In the genomic region with DNA sequence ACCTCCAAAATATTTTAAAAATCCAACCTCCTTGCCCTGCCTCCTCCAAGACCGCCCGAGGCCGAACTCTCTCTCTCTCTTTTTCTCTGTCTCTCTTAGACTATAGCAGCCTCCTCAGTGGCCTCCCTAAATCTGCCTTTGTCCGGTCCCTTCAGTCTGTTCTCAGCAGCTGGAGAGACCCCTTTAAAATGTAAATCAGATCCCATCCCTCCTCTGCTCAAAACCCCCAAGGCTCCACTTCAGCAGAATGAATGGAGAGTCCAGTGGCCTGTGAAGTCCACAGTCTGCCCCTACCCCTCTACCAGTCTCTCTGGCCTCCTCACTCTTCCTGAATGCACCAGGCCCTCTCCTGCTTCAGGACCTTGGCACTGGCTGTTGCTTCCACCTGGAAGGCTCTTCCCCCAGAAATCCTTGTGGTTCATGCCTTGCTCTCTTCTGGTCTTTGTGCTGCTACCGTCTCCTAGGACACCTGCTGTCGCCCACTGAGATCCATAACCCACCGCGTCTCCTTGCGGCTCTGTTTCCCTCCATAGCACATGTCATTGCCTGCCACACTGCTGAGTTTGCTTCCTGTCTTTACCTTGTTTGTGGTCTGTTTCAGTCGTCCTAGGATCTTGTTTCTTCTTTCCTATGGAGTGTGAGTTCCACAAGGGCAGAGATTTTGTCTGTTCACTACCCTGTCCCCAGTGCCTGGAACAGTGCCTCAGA, we compare ENCODE assay signal across 23 cellular contexts. TPM values are rescaled to one million over a fixed set of nuclear protein-coding genes. Genes with fewer than 3 reads are reported as not detected.
A peak's percentile ranks its signal among the peaks of the same experiment; 100 is the strongest.
DNase-seq lines count a peak whose midpoint lies in the region; FAIRE-seq and TF ChIP-seq lines count a peak whose summit lies in the region.
"Had no signal": no experiment of that assay in that cellular context is flagged by ENCODE, and none has a peak within 500 bp of the region (broad histone marks: within the 10 kb centered on the region; RNA-seq: fewer than 3 reads in every experiment).

No MANE protein-coding gene starts in this region.

- no peak overlapping the region for H3T11ph ChIP-seq in H9 (ENCODE audit: low read length)

- H3K27ac ChIP-seq in H9 (ENCODE audit: insufficient read length, low read depth, low read length) (no peak overlapping the region), H1 (ENCODE audit: low read depth, low read length) (no peak overlapping the region)
- H3K27ac ChIP-seq: 22Rv1, HL-60, Peyer's patch, SJSA1 had no signal

- H3K4me3 Mint-ChIP-seq in H9 = no peak overlapping the region; a peak in 1 of 5 replicates
- peak overlapping the region; percentile 16 for H3K4me3 Mint-ChIP-seq in neural crest cell
- no peak overlapping the region for H3K4me3 Mint-ChIP-seq in activated CD4-positive, alpha-beta T cell treated with anti-CD3 and anti-CD28 coated beads, Interleukin-2, amount 10 ng/mL, durations not matched to agents 24 days and 14 days

- H2BK15ac ChIP-seq in H9 (ENCODE audit: low read depth, low read length) (no peak overlapping the region), H1 (ENCODE audit: low read length) (peak overlapping the region; percentile 97; the same call in 1 of the 2 replicates)

- WGBS in H9 (ENCODE audit: extremely low coverage, insufficient read length, low lambda C conversion rate) = no CpG with 5 or more reads among the region's 10 CpGs
- 79% methylated on average over 10 of the region's 10 CpGs; no CpG with 5 or more reads in 1 of the 2 experiments for WGBS in H1 (ENCODE audit: extremely low coverage in 1 of 2, insufficient coverage in 1 of 2, insufficient read length in 1 of 2, insufficient replicate concordance in 2 of 2, low coverage in 1 of 2, low lambda C conversion rate in 2 of 2, missing lambda C conversion rate in 1 of 2), 2 experiments

- H3K27ac Mint-ChIP-seq in H9 (peak overlapping the region; percentile 9 to 79 (median 25); a peak in 6 of 7 replicates), neural crest cell (ENCODE audit: unreplicated experiment) (peak overlapping the region; percentile 65)
- H3K27ac Mint-ChIP-seq in activated CD4-positive, alpha-beta T cell treated with anti-CD3 and anti-CD28 coated beads, Interleukin-2, amount 10 ng/mL, durations not matched to agents 24 days and 14 days = no peak overlapping the region
- H3K27ac Mint-ChIP-seq: IgD-negative memory B cell had no signal

- H3K79me2 ChIP-seq in H9 (ENCODE audit: insufficient read depth, low read length) = no peaks in the 10 kb centered on the region
- no peaks in the 10 kb centered on the region for H3K79me2 ChIP-seq in H1 (ENCODE audit: control insufficient read depth in 1 of 2, insufficient read depth in 2 of 2, low read length in 2 of 2)

- POLR2A ChIA-PET in H1 (lab: Charles Lee; ENCODE audit: partially characterized antibody) = interaction anchor here (0.7 to 2.2 kb wide), 4 partner anchors 13 to 87 kb away, joined by 3 to 6 read pairs (median 4); no protein-coding TSS in a partner anchor

- H3K9ac ChIP-seq in H9 (ENCODE audit: extremely low read depth, insufficient read length, low read length) = no peak overlapping the region
- H3K9ac ChIP-seq in H1 (replicated peaks in 1 of 4; ENCODE audit: extremely low read depth in 1 of 4, low read depth in 3 of 4, low read length in 3 of 4) = no peak overlapping the region

- no peak for TF ChIP-seq POLR2A in H1 (IDR thresholded peaks at IDR 0.05; ENCODE audit: control extremely low read depth in 1 of 2, low read depth in 2 of 2, low read length in 2 of 2)

- H3K14ac ChIP-seq in H9 (ENCODE audit: insufficient read depth, low read length) (no peak overlapping the region), H1 (ENCODE audit: insufficient read length) (no peak overlapping the region)

- H3K4me3 ChIP-seq in H1 (ENCODE audit: extremely low read depth in 1 of 4, insufficient read depth in 2 of 4, low read depth in 3 of 4, low read length in 4 of 4) = no peak overlapping the region
- no peak overlapping the region for H3K4me3 ChIP-seq in H7 (ENCODE audit: insufficient read depth, low read depth, low read length)
- H3K4me3 ChIP-seq: MG63, Peyer's patch, SJSA1 had no signal

- H3K27me3 ChIP-seq in H9 (ENCODE audit: insufficient read depth, low read length) = 0 out of 2 replicates have a peak, but pooled peaks cover 3% of the 10 kb centered on the region
- H3K27me3 ChIP-seq in H1 (replicated peaks in 1 of 4; ENCODE audit: control insufficient read depth in 3 of 4, extremely low read depth in 1 of 4, insufficient read depth in 3 of 4, low read length in 3 of 4) = peaks cover 0 to 3% (median 1%) of the 10 kb centered on the region in 4 experiments; a peak in 2 of 7 replicates
- no peaks in the 10 kb centered on the region for H3K27me3 ChIP-seq in H7 (ENCODE audit: control insufficient read depth, insufficient read depth, low read length)
- H3K27me3 ChIP-seq: MG63, Peyer's patch, SJSA1 had no signal

- no peak for TF ChIP-seq RAD21 in H1 (IDR thresholded peaks at IDR 0.05 in 1 of 2, conservative IDR thresholded peaks at IDR 0.05 in 1 of 2; ENCODE audit: low read depth in 2 of 2, low read length in 2 of 2)

- H2BK120ac ChIP-seq in H9 (ENCODE audit: low read depth, low read length, poor library complexity, severe bottlenecking) (no peak overlapping the region), H1 (replicated peaks; ENCODE audit: low read depth, low read length) (no peak overlapping the region)

- H4K5ac ChIP-seq in H9 (ENCODE audit: insufficient read length, low read depth, low read length) = no peak overlapping the region
- no peak overlapping the region for H4K5ac ChIP-seq in H1 (ENCODE audit: insufficient read length, low read depth, low read length)

- DNase-seq in NCI-H2107 treated with DMSO at 0.1 percent for 48 hours (lab: John Stamatoyannopoulos, UW; ENCODE audit: unreplicated experiment) (peak; percentile 17), NCI-H2107 (lab: John Stamatoyannopoulos, UW) (no peak), H9 (no peak), H1 (ENCODE audit: low read depth in 1 of 2, low spot score in 2 of 2) (no peak), neural crest cell (ENCODE audit: low read depth, low spot score) (no peak), H7 (no peak), MV-4-11 (lab: John Stamatoyannopoulos, UW) (no peak)
- DNase-seq in activated CD4-positive, alpha-beta T cell treated with anti-CD3 and anti-CD28 coated beads, Interleukin-2, amount 10 ng/mL, durations not matched to agents 24 days and 14 days = no peak
- DNase-seq: AML-193, GF-D8, HCEC 1CT, Kasumi-1, MG63, NCI-H1105, NCI-H1694, NCI-H446 treated with DMSO at 0.1 percent for 48 hours, Peyer's patch had no signal

- no peak for FAIRE-seq in H1 (lab: Jason Lieb, UNC)

- H4K20me1 ChIP-seq in H9 (ENCODE audit: control insufficient read depth, insufficient read depth, insufficient read length) = no peaks in the 10 kb centered on the region
- H4K20me1 ChIP-seq in H1 (replicated peaks in 1 of 2; ENCODE audit: control insufficient read depth in 1 of 2, insufficient read depth in 2 of 2, low read length in 2 of 2) = no peaks in the 10 kb centered on the region

- H2BK20ac ChIP-seq in H9 (ENCODE audit: low read depth, low read length, poor library complexity, severe bottlenecking) (no peak overlapping the region), H1 (ENCODE audit: low read length) (peak overlapping the region; percentile 97)

- no peak overlapping the region for H3K56ac ChIP-seq in H9 (ENCODE audit: insufficient read length, low read depth, low read length)
- H3K56ac ChIP-seq in H1 (replicated peaks; ENCODE audit: insufficient read length, low read depth, low read length) = no peak overlapping the region

- H2BK5ac ChIP-seq in H9 (ENCODE audit: insufficient read length, low read length) = no peak overlapping the region
- peak overlapping the region; percentile 73; the same call in 1 of the 2 replicates for H2BK5ac ChIP-seq in H1 (ENCODE audit: low read depth, low read length)

- H3K36me3 Mint-ChIP-seq in H9 (ENCODE audit: insufficient read depth in 1 of 3, low read depth in 3 of 3) (no peaks in the 10 kb centered on the region), neural crest cell (ENCODE audit: low read depth) (no peaks in the 10 kb centered on the region)
- H3K36me3 Mint-ChIP-seq in activated CD4-positive, alpha-beta T cell treated with anti-CD3 and anti-CD28 coated beads, Interleukin-2, amount 10 ng/mL, durations not matched to agents 24 days and 14 days (ENCODE audit: low read depth) = no peaks in the 10 kb centered on the region
- H3K36me3 Mint-ChIP-seq: IgD-negative memory B cell had no signal

- H4K91ac ChIP-seq in H9 (ENCODE audit: insufficient read length, low read depth, low read length) (no peak overlapping the region), H1 (replicated peaks; ENCODE audit: insufficient read length, low read length) (peak overlapping the region; percentile 13)

- TF ChIP-seq CTCF in H9 (conservative IDR thresholded peaks at IDR 0.05) = no peak
- no peak for TF ChIP-seq CTCF in H1 (IDR thresholded peaks at IDR 0.05; ENCODE audit: control extremely low read depth in 1 of 3, insufficient read depth in 1 of 3, low read depth in 1 of 3, low read length in 3 of 3)
- no peak for TF ChIP-seq CTCF in neural crest cell (conservative IDR thresholded peaks at IDR 0.05)

- intact Hi-C loops in activated CD4-positive, alpha-beta T cell treated with anti-CD3 and anti-CD28 coated beads, Interleukin-2, amount 10 ng/mL, durations not matched to agents 24 days and 14 days (cut with micrococcal nuclease) = no loop called here

- H4K8ac ChIP-seq in H9 (replicated peaks; ENCODE audit: insufficient read length, low read depth, low read length) (no peak overlapping the region), H1 (ENCODE audit: extremely low read depth, insufficient read depth, low read length) (no peak overlapping the region)

- H3K23ac ChIP-seq in H9 (ENCODE audit: insufficient read length, low read depth, low read length) = no peak overlapping the region
- H3K23ac ChIP-seq in H1 (ENCODE audit: insufficient read length) = no peak overlapping the region

- H2BK12ac ChIP-seq in H9 (ENCODE audit: insufficient read length, low read depth, low read length) (no peak overlapping the region), H1 (ENCODE audit: low read depth, low read length) (peak overlapping the region; percentile 90; the same call in 1 of the 2 replicates)

- no peaks in the 10 kb centered on the region for H3K9me3 Mint-ChIP-seq in H9
- H3K9me3 Mint-ChIP-seq in neural crest cell = no peaks in the 10 kb centered on the region
- no peaks in the 10 kb centered on the region for H3K9me3 Mint-ChIP-seq in activated CD4-positive, alpha-beta T cell treated with anti-CD3 and anti-CD28 coated beads, Interleukin-2, amount 10 ng/mL, durations not matched to agents 24 days and 14 days
- H3K9me3 Mint-ChIP-seq: IgD-negative memory B cell had no signal

- peaks cover 2% of the 10 kb centered on the region for H3K27me3 Mint-ChIP-seq in H9 (ENCODE audit: low read depth)
- H3K27me3 Mint-ChIP-seq in neural crest cell (ENCODE audit: low read depth) = peaks cover 10% of the 10 kb centered on the region
- H3K27me3 Mint-ChIP-seq in activated CD4-positive, alpha-beta T cell treated with anti-CD3 and anti-CD28 coated beads, Interleukin-2, amount 10 ng/mL, durations not matched to agents 24 days and 14 days = peaks cover 37% of the 10 kb centered on the region

- TF ChIP-seq EP300 in H1 (IDR thresholded peaks at IDR 0.05; ENCODE audit: borderline replicate concordance in 1 of 2, low read depth in 2 of 2, low read length in 2 of 2) = no peak

- H3K4me2 ChIP-seq in H9 (ENCODE audit: insufficient read depth, insufficient read length, low read length) = no peak overlapping the region
- H3K4me2 ChIP-seq in H1 (ENCODE audit: insufficient read depth in 1 of 2, low read depth in 2 of 2, low read length in 2 of 2) = no peak overlapping the region

- no peaks in the 10 kb centered on the region for H3K9me3 ChIP-seq in H9 (ENCODE audit: control insufficient read depth, low read depth, low read length)
- no peaks in the 10 kb centered on the region for H3K9me3 ChIP-seq in H1 (ENCODE audit: insufficient read depth in 2 of 2, low read depth in 1 of 2, low read length in 1 of 2)
- H3K9me3 ChIP-seq: MG63, Peyer's patch, SJSA1 had no signal

- H3K4me1 Mint-ChIP-seq in H9 = peaks cover 64 to 67% of the 10 kb centered on the region in 2 experiments
- peaks cover 41% of the 10 kb centered on the region for H3K4me1 Mint-ChIP-seq in neural crest cell
- H3K4me1 Mint-ChIP-seq in activated CD4-positive, alpha-beta T cell treated with anti-CD3 and anti-CD28 coated beads, Interleukin-2, amount 10 ng/mL, durations not matched to agents 24 days and 14 days = peaks cover 5% of the 10 kb centered on the region

- H3K4ac ChIP-seq in H9 (ENCODE audit: low read depth, low read length) (no peak overlapping the region), H1 (replicated peaks; ENCODE audit: insufficient read length, low read depth, low read length) (no peak overlapping the region)

- H2AK5ac ChIP-seq in H9 (ENCODE audit: insufficient read length, low read length) = no peak overlapping the region
- peak overlapping the region; percentile 98; the same call in 1 of the 2 replicates for H2AK5ac ChIP-seq in H1 (ENCODE audit: low read depth, low read length)

- H3K79me1 ChIP-seq in H9 (ENCODE audit: insufficient read depth, low read depth, low read length, poor library complexity, severe bottlenecking) = no peaks in the 10 kb centered on the region
- no peaks in the 10 kb centered on the region for H3K79me1 ChIP-seq in H1 (ENCODE audit: low read depth, low read length)

- CTCF ChIA-PET in H1 (lab: Charles Lee; ENCODE audit: partially characterized antibody) = interaction anchor here (0.8 to 9.6 kb wide), 16 partner anchors 10 to 161 kb away, joined by 3 to 71 read pairs (median 4); no protein-coding TSS in a partner anchor

- H3K23me2 ChIP-seq in H9 (ENCODE audit: insufficient read length, low read depth, low read length, poor library complexity, severe bottlenecking) (no peaks in the 10 kb centered on the region), H1 (ENCODE audit: low read depth, low read length) (no peaks in the 10 kb centered on the region)

- H3K4me1 ChIP-seq in H9 (ENCODE audit: insufficient read depth, low read length) (peaks cover 3% of the 10 kb centered on the region), H1 (replicated peaks in 1 of 4; ENCODE audit: control insufficient read depth in 3 of 4, insufficient read depth in 4 of 4, low read length in 3 of 4) (peaks cover 2 to 28% (median 16%) of the 10 kb centered on the region in 4 experiments)

- H2AFZ ChIP-seq in H9 (ENCODE audit: low read length) = no peak overlapping the region
- no peak overlapping the region for H2AFZ ChIP-seq in H1 (ENCODE audit: low read length)

- H3K36me3 ChIP-seq in H1 (ENCODE audit: control insufficient read depth in 2 of 4, insufficient read depth in 4 of 4, low read length in 3 of 4) = no peaks in the 10 kb centered on the region
- no peaks in the 10 kb centered on the region for H3K36me3 ChIP-seq in H7 (replicated peaks; ENCODE audit: control insufficient read depth, insufficient read depth, low read length)
- H3K36me3 ChIP-seq: MG63, Peyer's patch, SJSA1 had no signal

- H3K18ac ChIP-seq in H9 (ENCODE audit: insufficient read length, low read depth, low read length) (no peak overlapping the region), H1 (ENCODE audit: extremely low read depth, low read length) (peak overlapping the region; percentile 44; the same call in 1 of the 2 replicates)

RNA-seq across cellular contexts. Expression of a gene that starts 6.0 kb away (rescaled TPM):
- total RNA-seq in H9 (2021) = not detected in 2 replicates
- total RNA-seq in H1 (2021; fragmentation: NEBNext Ultra II Directional; extraction: Animal tissue kit (Norgen Biotek cat#: 25700)) = not detected in 2 replicates
- polyA plus RNA-seq in H1 (2011; rRNA removed) = 0.31 TPM in 1 of 2 replicates, not detected in the other
- polyA plus RNA-seq in H1 (2011; cell fraction: cytosol; rRNA removed) = not detected
- not detected for polyA plus RNA-seq in H1 (2011; cell fraction: nucleus; rRNA removed)
- not detected in 4 replicates for polyA plus RNA-seq in H1 (2012, experiment 1 of 2)
- polyA plus RNA-seq in H1 (2012, experiment 2 of 2) = not detected
- not detected for polyA plus RNA-seq in H1 (2013, experiment 1 of 2)
- polyA plus RNA-seq in H1 (2013, experiment 2 of 2) = not detected
- polyA minus RNA-seq in H1 (2011; rRNA and poly(A)+ RNA removed) = not detected in 2 replicates
- not detected for polyA minus RNA-seq in H1 (2011; cell fraction: cytosol; rRNA and poly(A)+ RNA removed)
- not detected for polyA minus RNA-seq in H1 (2011; cell fraction: nucleus; rRNA and poly(A)+ RNA removed)
- total RNA-seq in neural crest cell = not detected in 2 replicates
- not detected in 2 replicates for total RNA-seq in H7 (2014; rRNA removed; shearing (Covaris generic))
- total RNA-seq in activated CD4-positive, alpha-beta T cell treated with anti-CD3 and anti-CD28 coated beads, Interleukin-2, amount 10 ng/mL, durations not matched to agents 24 days and 14 days = not detected in 2 replicates
- total RNA-seq: Daoy, HT1080, Peyer's patch, SJSA1 had no signal
- polyA plus RNA-seq: IgD-negative memory B cell had no signal

RNA-seq across cellular contexts. Expression of a gene that starts 8.9 kb away (rescaled TPM):
- total RNA-seq in H9 (2021) (82.0 and 91.8 TPM in 2 replicates), neural crest cell (63.6 and 71.1 TPM in 2 replicates)
- 54.1 and 57.3 TPM in 2 replicates for total RNA-seq in H1 (2021; fragmentation: NEBNext Ultra II Directional; extraction: Animal tissue kit (Norgen Biotek cat#: 25700))
- 32.7 and 54.9 TPM in 2 replicates for polyA plus RNA-seq in H1 (2011; rRNA removed)
- 58.9 TPM for polyA plus RNA-seq in H1 (2011; cell fraction: cytosol; rRNA removed)
- 127 TPM for polyA plus RNA-seq in H1 (2011; cell fraction: nucleus; rRNA removed)
- polyA plus RNA-seq in H1 (2012, experiment 1 of 2) = 58.7 to 71.6 TPM (median 62.9 TPM) in 4 replicates
- 48.3 TPM for polyA plus RNA-seq in H1 (2012, experiment 2 of 2)
- polyA plus RNA-seq in H1 (2013, experiment 1 of 2) = 44.0 TPM
- 48.2 TPM for polyA plus RNA-seq in H1 (2013, experiment 2 of 2)
- 47.6 and 60.5 TPM in 2 replicates for polyA minus RNA-seq in H1 (2011; rRNA and poly(A)+ RNA removed)
- polyA minus RNA-seq in H1 (2011; cell fraction: cytosol; rRNA and poly(A)+ RNA removed) = 36.8 TPM
- 82.4 TPM for polyA minus RNA-seq in H1 (2011; cell fraction: nucleus; rRNA and poly(A)+ RNA removed)
- total RNA-seq in H7 (2014; rRNA removed; shearing (Covaris generic)) = 74.6 and 79.6 TPM in 2 replicates
- 64.3 and 66.4 TPM in 2 replicates for total RNA-seq in activated CD4-positive, alpha-beta T cell treated with anti-CD3 and anti-CD28 coated beads, Interleukin-2, amount 10 ng/mL, durations not matched to agents 24 days and 14 days

RNA-seq across cellular contexts. Expression of a gene that starts 51.1 kb away (rescaled TPM):
- 0.29 and 0.46 TPM in 2 replicates for total RNA-seq in H9 (2021)
- 0.22 and 0.23 TPM in 2 replicates for total RNA-seq in H1 (2021; fragmentation: NEBNext Ultra II Directional; extraction: Animal tissue kit (Norgen Biotek cat#: 25700))
- polyA plus RNA-seq in H1 (2011; rRNA removed) = 0.73 and 0.93 TPM in 2 replicates
- 0.72 TPM for polyA plus RNA-seq in H1 (2011; cell fraction: cytosol; rRNA removed)
- 0.80 TPM for polyA plus RNA-seq in H1 (2011; cell fraction: nucleus; rRNA removed)
- 0.25 to 0.81 TPM (median 0.46 TPM) in 4 replicates for polyA plus RNA-seq in H1 (2012, experiment 1 of 2)
- 0.26 TPM for polyA plus RNA-seq in H1 (2012, experiment 2 of 2)
- polyA plus RNA-seq in H1 (2013, experiment 1 of 2) = 0.14 TPM
- polyA plus RNA-seq in H1 (2013, experiment 2 of 2) = 0.13 TPM
- 0.66 and 0.69 TPM in 2 replicates for polyA minus RNA-seq in H1 (2011; rRNA and poly(A)+ RNA removed)
- polyA minus RNA-seq in H1 (2011; cell fraction: cytosol; rRNA and poly(A)+ RNA removed) = not detected
- polyA minus RNA-seq in H1 (2011; cell fraction: nucleus; rRNA and poly(A)+ RNA removed) = 1.00 TPM
- 0.72 and 0.89 TPM in 2 replicates for total RNA-seq in neural crest cell
- 0.07 TPM in 1 of 2 replicates, not detected in the other for total RNA-seq in H7 (2014; rRNA removed; shearing (Covaris generic))
- total RNA-seq in activated CD4-positive, alpha-beta T cell treated with anti-CD3 and anti-CD28 coated beads, Interleukin-2, amount 10 ng/mL, durations not matched to agents 24 days and 14 days = not detected in 2 replicates
- total RNA-seq: Daoy, HT1080 had no signal
- polyA plus RNA-seq: IgD-negative memory B cell had no signal
